8 cellular contexts compared by ENCODE assay signal in the genomic region with DNA sequence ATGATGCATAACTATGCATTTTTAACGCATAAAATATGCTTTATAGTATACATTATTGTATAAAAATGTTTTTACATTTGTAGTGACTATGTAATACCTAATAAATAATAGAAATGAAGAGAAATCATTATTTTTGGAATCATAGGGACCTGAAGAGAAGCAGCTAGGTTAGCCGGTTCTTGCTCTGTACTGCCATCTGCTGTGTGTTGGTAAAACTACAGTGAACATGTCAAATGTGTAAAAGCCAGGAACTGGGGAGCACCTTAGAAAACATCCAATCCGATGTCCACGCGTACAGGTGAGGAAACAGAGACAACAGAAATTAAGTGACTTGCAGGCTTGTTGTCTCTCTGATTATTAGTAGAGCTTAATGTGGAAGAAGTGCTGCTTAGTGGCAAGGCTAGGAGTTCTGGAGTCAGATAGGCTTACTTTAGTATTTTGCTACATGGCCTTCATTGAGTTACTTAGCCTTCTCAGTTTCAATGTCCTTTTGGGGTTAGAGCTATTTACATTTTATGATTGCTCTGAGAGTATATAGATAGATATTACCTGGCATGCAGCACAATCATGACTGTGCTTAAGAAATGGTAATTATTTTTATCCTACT.
DNase-seq lines count a peak whose midpoint lies in the region; ATAC-seq, FAIRE-seq and TF ChIP-seq lines count a peak whose summit lies in the region.

No MANE protein-coding gene starts in this region.

- peak; percentile 87 for FAIRE-seq in TTC549 (lab: Jason Lieb, UNC)

- DNase-seq in cardiac muscle cell (ENCODE audit: low read depth in 1 of 2, low spot score in 1 of 2), result peak; percentile 60 to 69
- DNase-seq in Right ventricle myocardium superior, result no peak
- DNase-seq in HEK293T (ENCODE audit: extremely low spot score), result peak; percentile 26
- peak; percentile 41 for DNase-seq in NCI-H1092 treated with DMSO at 0.1 percent for 48 hours (lab: John Stamatoyannopoulos, UW)
- peak; percentile 3 for DNase-seq in epithelial cell of prostate (ENCODE audit: low read depth, low spot score)
- DNase-seq in activated effector memory CD4-positive, alpha-beta T cell treated with anti-CD3 and anti-CD28 coated beads, Interleukin-2, amount 50 U/mL, for 16 hours, result no peak

- H3K9me3 ChIP-seq in cardiac muscle cell (ENCODE audit: low read depth) (no peaks in the 10 kb centered on the region), neural cell (ENCODE audit: low read length) (peaks cover 4% of the 10 kb centered on the region)

- POLR2A ChIA-PET in HEK293T (lab: Yijun Ruan, JAX), result no interaction called here

- H2AFZ ChIP-seq in neural cell (ENCODE audit: low read depth, low read length), result no peak overlapping the region

- H3K4me2 ChIP-seq in neural cell (ENCODE audit: low read length), result no peak overlapping the region

- no peak for TF ChIP-seq EP300 in neural cell (conservative IDR thresholded peaks at IDR 0.05; ENCODE audit: poor library complexity, severe bottlenecking)

- H4K20me1 ChIP-seq in neural cell (ENCODE audit: insufficient read depth), result no peaks in the 10 kb centered on the region

- H3K27me3 ChIP-seq in cardiac muscle cell (no peaks in the 10 kb centered on the region), neural cell (ENCODE audit: insufficient read depth, low read depth, low read length) (no peaks in the 10 kb centered on the region)

- H3K27ac ChIP-seq in cardiac muscle cell (no peak overlapping the region), epithelial cell of prostate (no peak overlapping the region), neural cell (ENCODE audit: low read length) (no peak overlapping the region)

- H3K4me3 ChIP-seq in cardiac muscle cell (no peak overlapping the region), neural cell (ENCODE audit: low read length) (no peak overlapping the region)

- no peak for ATAC-seq in Right ventricle myocardium superior (ENCODE audit: poor library complexity)

- H3K36me3 ChIP-seq in cardiac muscle cell (no peaks in the 10 kb centered on the region), neural cell (ENCODE audit: insufficient read depth, low read length) (no peaks in the 10 kb centered on the region)

- no peaks in the 10 kb centered on the region for H3K4me1 ChIP-seq in cardiac muscle cell (ENCODE audit: low read depth)

- peak; percentile 76 for TF ChIP-seq RAD21 in neural cell (conservative IDR thresholded peaks at IDR 0.05)

- H3K9ac ChIP-seq in neural cell (ENCODE audit: low read length), result no peak overlapping the region

- CTCF ChIA-PET in HEK293T (lab: Yijun Ruan, JAX), result interaction anchor here (0.9 to 1.2 kb wide), 2 partner anchors 11 to 297 kb away, joined by 3 to 4 read pairs; no protein-coding TSS in a partner anchor

- TF ChIP-seq CTCF in cardiac muscle cell (IDR thresholded peaks at IDR 0.05; ENCODE audit: low read depth, low read length), result peak; percentile 79
- peak; percentile 77 for TF ChIP-seq CTCF in neural cell (IDR thresholded peaks at IDR 0.05; ENCODE audit: poor library complexity, severe bottlenecking)

- intact Hi-C loops in Right ventricle myocardium superior (cut with DNase I), result loop anchor here (2.0 kb wide), 1 partner anchor 298 kb away; no protein-coding TSS in a partner anchor

- no peaks in the 10 kb centered on the region for H3F3A ChIP-seq in neural cell (ENCODE audit: insufficient read depth, low read length, poor library complexity, severe bottlenecking)

- H3K9me2 ChIP-seq in neural cell (ENCODE audit: insufficient read depth, low read length), result no peaks in the 10 kb centered on the region

- no peaks in the 10 kb centered on the region for H3K79me2 ChIP-seq in neural cell (replicated peaks; ENCODE audit: insufficient read depth, low read length)

TF ChIP-seq in HEK293T, 16 proteins besides CTCF, POLR2A, EP300 and RAD21:
- TF ChIP-seq FOXM1 (IDR thresholded peaks at IDR 0.05; ENCODE audit: borderline replicate concordance), result no peak
- TF ChIP-seq SUZ12 (IDR thresholded peaks at IDR 0.05), result no peak
- TF ChIP-seq HDGF (IDR thresholded peaks at IDR 0.05; ENCODE audit: borderline replicate concordance), result no peak
- TF ChIP-seq LEF1 (IDR thresholded peaks at IDR 0.05; ENCODE audit: borderline replicate concordance), result no peak
- TF ChIP-seq, protein P1, sequence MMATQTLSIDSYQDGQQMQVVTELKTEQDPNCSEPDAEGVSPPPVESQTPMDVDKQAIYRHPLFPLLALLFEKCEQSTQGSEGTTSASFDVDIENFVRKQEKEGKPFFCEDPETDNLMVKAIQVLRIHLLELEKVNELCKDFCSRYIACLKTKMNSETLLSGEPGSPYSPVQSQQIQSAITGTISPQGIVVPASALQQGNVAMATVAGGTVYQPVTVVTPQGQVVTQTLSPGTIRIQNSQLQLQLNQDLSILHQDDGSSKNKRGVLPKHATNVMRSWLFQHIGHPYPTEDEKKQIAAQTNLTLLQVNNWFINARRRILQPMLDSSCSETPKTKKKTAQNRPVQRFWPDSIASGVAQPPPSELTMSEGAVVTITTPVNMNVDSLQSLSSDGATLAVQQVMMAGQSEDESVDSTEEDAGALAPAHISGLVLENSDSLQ (IDR thresholded peaks at IDR 0.05), result no peak
- no peak for TF ChIP-seq SP1 (IDR thresholded peaks at IDR 0.05)
- no peak for TF ChIP-seq FOXA1 (IDR thresholded peaks at IDR 0.05)
- no peak for TF ChIP-seq L3MBTL2 (conservative IDR thresholded peaks at IDR 0.05)
- TF ChIP-seq FOXK2 (IDR thresholded peaks at IDR 0.05), result no peak
- TF ChIP-seq NFRKB (IDR thresholded peaks at IDR 0.05), result no peak
- TF ChIP-seq ZNF384 (IDR thresholded peaks at IDR 0.05), result no peak
- TF ChIP-seq CTBP1 (IDR thresholded peaks at IDR 0.05; ENCODE audit: borderline replicate concordance), result no peak
- no peak for TF ChIP-seq ARNT (IDR thresholded peaks at IDR 0.05)
- TF ChIP-seq BHLHE40 (IDR thresholded peaks at IDR 0.05; ENCODE audit: borderline replicate concordance), result no peak
- TF ChIP-seq TARDBP (IDR thresholded peaks at IDR 0.05), result no peak
- TF ChIP-seq ELF4 (IDR thresholded peaks at IDR 0.05), result no peak

TF ChIP-seq in neural cell, 6 proteins besides CTCF, POLR2A, EP300 and RAD21:
- TF ChIP-seq EZH2 (IDR thresholded peaks at IDR 0.05; ENCODE audit: borderline replicate concordance, insufficient read depth, low read length, poor library complexity, severe bottlenecking) (no peak), SMC3 (conservative IDR thresholded peaks at IDR 0.05; ENCODE audit: poor library complexity) (peak; percentile 84)
- TF ChIP-seq, protein P2, sequence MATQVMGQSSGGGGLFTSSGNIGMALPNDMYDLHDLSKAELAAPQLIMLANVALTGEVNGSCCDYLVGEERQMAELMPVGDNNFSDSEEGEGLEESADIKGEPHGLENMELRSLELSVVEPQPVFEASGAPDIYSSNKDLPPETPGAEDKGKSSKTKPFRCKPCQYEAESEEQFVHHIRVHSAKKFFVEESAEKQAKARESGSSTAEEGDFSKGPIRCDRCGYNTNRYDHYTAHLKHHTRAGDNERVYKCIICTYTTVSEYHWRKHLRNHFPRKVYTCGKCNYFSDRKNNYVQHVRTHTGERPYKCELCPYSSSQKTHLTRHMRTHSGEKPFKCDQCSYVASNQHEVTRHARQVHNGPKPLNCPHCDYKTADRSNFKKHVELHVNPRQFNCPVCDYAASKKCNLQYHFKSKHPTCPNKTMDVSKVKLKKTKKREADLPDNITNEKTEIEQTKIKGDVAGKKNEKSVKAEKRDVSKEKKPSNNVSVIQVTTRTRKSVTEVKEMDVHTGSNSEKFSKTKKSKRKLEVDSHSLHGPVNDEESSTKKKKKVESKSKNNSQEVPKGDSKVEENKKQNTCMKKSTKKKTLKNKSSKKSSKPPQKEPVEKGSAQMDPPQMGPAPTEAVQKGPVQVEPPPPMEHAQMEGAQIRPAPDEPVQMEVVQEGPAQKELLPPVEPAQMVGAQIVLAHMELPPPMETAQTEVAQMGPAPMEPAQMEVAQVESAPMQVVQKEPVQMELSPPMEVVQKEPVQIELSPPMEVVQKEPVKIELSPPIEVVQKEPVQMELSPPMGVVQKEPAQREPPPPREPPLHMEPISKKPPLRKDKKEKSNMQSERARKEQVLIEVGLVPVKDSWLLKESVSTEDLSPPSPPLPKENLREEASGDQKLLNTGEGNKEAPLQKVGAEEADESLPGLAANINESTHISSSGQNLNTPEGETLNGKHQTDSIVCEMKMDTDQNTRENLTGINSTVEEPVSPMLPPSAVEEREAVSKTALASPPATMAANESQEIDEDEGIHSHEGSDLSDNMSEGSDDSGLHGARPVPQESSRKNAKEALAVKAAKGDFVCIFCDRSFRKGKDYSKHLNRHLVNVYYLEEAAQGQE (IDR thresholded peaks at IDR 0.05; ENCODE audit: borderline replicate concordance), result no peak

Comparison
In these comparisons a context has a peak if more than half of its experiments do, and no peak if none do; other contexts are left out.
1. DNase-seq: peak in cardiac muscle cell (2 of 2), HEK293T (single experiment), NCI-H1092 treated with DMSO at 0.1 percent for 48 hours (single experiment) and epithelial cell of prostate (single experiment); none in Right ventricle myocardium superior (single experiment) and activated effector memory CD4-positive, alpha-beta T cell treated with anti-CD3 and anti-CD28 coated beads, Interleukin-2, amount 50 U/mL, for 16 hours (single experiment).